28 cellular contexts compared by ENCODE assay signal in genomic region chr16:85588562-85589503, GRCh38.
"Had no signal": no experiment of that assay in that cellular context is flagged by ENCODE, and none has a peak within 500 bp of the region (broad histone marks: within the 10 kb centered on the region; RNA-seq: fewer than 3 reads in every experiment).

No MANE protein-coding gene starts in this region.

- FAIRE-seq: TTC549 had no signal

- ATAC-seq: activated CD8-positive, alpha-beta memory T cell treated with anti-CD3 and anti-CD28 coated beads, Interleukin-2, amount 10 ng/mL, durations not matched to agents 7 days and 5 days; activated CD8-positive, alpha-beta T cell treated with anti-CD3 and anti-CD28 coated beads for 36 hours; activated naive CD4-positive, alpha-beta T cell treated with anti-CD3 and anti-CD28 coated beads, Interleukin-2, amount 50 U/mL, for 72 hours; foreskin keratinocyte; left lung; naive thymus-derived CD8-positive, alpha-beta T cell; right lobe of liver; stimulated activated naive B cell treated with anti-CD40 and anti-IgM and Interleukin-4, amounts not matched to agents 10 μg/mL and 1 μg/mL and 100 μg/mL, for 72 hours had no signal

- H3K4me3 ChIP-seq: hepatocyte, left lung, lung, right lobe of liver, smooth muscle cell, testis had no signal

- H3K4me3 Mint-ChIP-seq: activated CD4-positive, alpha-beta T cell treated with anti-CD3 and anti-CD28 coated beads, Interleukin-2, amount 10 ng/mL, durations not matched to agents 7 days and 5 days; activated CD8-positive, alpha-beta memory T cell treated with anti-CD3 and anti-CD28 coated beads, Interleukin-2, amount 10 ng/mL, durations not matched to agents 7 days and 5 days; activated CD8-positive, alpha-beta T cell treated with anti-CD3 and anti-CD28 coated beads for 36 hours; naive thymus-derived CD8-positive, alpha-beta T cell; stimulated activated naive B cell treated with anti-CD40 and anti-IgM and Interleukin-4, amounts not matched to agents 10 μg/mL and 1 μg/mL and 100 μg/mL, for 72 hours; T-helper 2 cell treated with Interferon-gamma antibody and Interleukin-4, amounts not matched to agents 5 μg/mL and 100 μg/mL, for 36 hours; type B pancreatic cell had no signal

- H3K4me1 ChIP-seq: foreskin keratinocyte, right lobe of liver had no signal

- H3K27ac ChIP-seq: brain microvascular endothelial cell, foreskin keratinocyte, hepatocyte, left lung, right lobe of liver, testis, WERI-Rb-1 had no signal

- H3K9me3 ChIP-seq: left lung, right lobe of liver, testis had no signal

- H3K4me1 Mint-ChIP-seq: activated CD4-positive, alpha-beta T cell treated with anti-CD3 and anti-CD28 coated beads, Interleukin-2, amount 10 ng/mL, durations not matched to agents 7 days and 5 days had no signal

- H3K9me3 Mint-ChIP-seq: activated CD4-positive, alpha-beta T cell treated with anti-CD3 and anti-CD28 coated beads, Interleukin-2, amount 10 ng/mL, durations not matched to agents 7 days and 5 days; activated CD8-positive, alpha-beta T cell treated with anti-CD3 and anti-CD28 coated beads for 36 hours; activated naive CD4-positive, alpha-beta T cell treated with anti-CD3 and anti-CD28 coated beads, Interleukin-2, amount 50 U/mL, for 72 hours; naive thymus-derived CD8-positive, alpha-beta T cell; stimulated activated naive B cell treated with anti-CD40 and anti-IgM and Interleukin-4, amounts not matched to agents 10 μg/mL and 1 μg/mL and 100 μg/mL, for 72 hours; T-helper 2 cell treated with Interferon-gamma antibody and Interleukin-4, amounts not matched to agents 5 μg/mL and 100 μg/mL, for 36 hours; type B pancreatic cell had no signal

- H3K36me3 ChIP-seq: brain microvascular endothelial cell, left lung, right lobe of liver had no signal

- H3K27ac Mint-ChIP-seq: activated CD4-positive, alpha-beta T cell treated with anti-CD3 and anti-CD28 coated beads, Interleukin-2, amount 10 ng/mL, durations not matched to agents 7 days and 5 days; activated CD8-positive, alpha-beta memory T cell treated with anti-CD3 and anti-CD28 coated beads, Interleukin-2, amount 10 ng/mL, durations not matched to agents 7 days and 5 days; activated CD8-positive, alpha-beta T cell treated with anti-CD3 and anti-CD28 coated beads for 36 hours; activated naive CD4-positive, alpha-beta T cell treated with anti-CD3 and anti-CD28 coated beads, Interleukin-2, amount 50 U/mL, for 72 hours; stimulated activated naive B cell treated with anti-CD40 and anti-IgM and Interleukin-4, amounts not matched to agents 10 μg/mL and 1 μg/mL and 100 μg/mL, for 72 hours; T-helper 2 cell treated with Interferon-gamma antibody and Interleukin-4, amounts not matched to agents 5 μg/mL and 100 μg/mL, for 36 hours; type B pancreatic cell had no signal

- H3K4me2 ChIP-seq: hepatocyte, smooth muscle cell had no signal

- H3K27me3 Mint-ChIP-seq: activated CD4-positive, alpha-beta T cell treated with anti-CD3 and anti-CD28 coated beads, Interleukin-2, amount 10 ng/mL, durations not matched to agents 7 days and 5 days; activated CD8-positive, alpha-beta memory T cell treated with anti-CD3 and anti-CD28 coated beads, Interleukin-2, amount 10 ng/mL, durations not matched to agents 7 days and 5 days; activated CD8-positive, alpha-beta T cell treated with anti-CD3 and anti-CD28 coated beads for 36 hours; naive thymus-derived CD8-positive, alpha-beta T cell; stimulated activated naive B cell treated with anti-CD40 and anti-IgM and Interleukin-4, amounts not matched to agents 10 μg/mL and 1 μg/mL and 100 μg/mL, for 72 hours had no signal

- H3K36me3 Mint-ChIP-seq: activated CD8-positive, alpha-beta memory T cell treated with anti-CD3 and anti-CD28 coated beads, Interleukin-2, amount 10 ng/mL, durations not matched to agents 7 days and 5 days; activated naive CD4-positive, alpha-beta T cell treated with anti-CD3 and anti-CD28 coated beads, Interleukin-2, amount 50 U/mL, for 72 hours; stimulated activated naive B cell treated with anti-CD40 and anti-IgM and Interleukin-4, amounts not matched to agents 10 μg/mL and 1 μg/mL and 100 μg/mL, for 72 hours; type B pancreatic cell had no signal

- DNase-seq: activated CD4-positive, alpha-beta T cell treated with anti-CD3 and anti-CD28 coated beads, Interleukin-2, amount 10 ng/mL, durations not matched to agents 7 days and 5 days; activated CD4-positive, CD25-positive, alpha-beta regulatory T cell treated with anti-CD3 and anti-CD28 coated beads, Interleukin-2, amount 50 U/mL, for 72 hours; activated CD8-positive, alpha-beta memory T cell treated with anti-CD3 and anti-CD28 coated beads, Interleukin-2, amount 10 ng/mL, durations not matched to agents 7 days and 5 days; activated CD8-positive, alpha-beta T cell treated with anti-CD3 and anti-CD28 coated beads for 36 hours; activated T-cell treated with anti-CD3 and anti-CD28 coated beads, Interleukin-2, amount 50 U/mL, for 1 hour; aorta; brain microvascular endothelial cell; central memory CD4-positive, alpha-beta T cell; dermis blood vessel endothelial cell; effector CD8-positive, alpha-beta T cell; foreskin keratinocyte; kidney glomerular epithelial cell; left lung; naive thymus-derived CD8-positive, alpha-beta T cell; nucleus accumbens; right lobe of liver; stimulated activated CD4-positive, alpha-beta T cell treated with anti-CD3 and anti-CD28 coated beads, Interleukin-15, amount 100 ng/mL, for 24 hours; stimulated activated CD8-positive, alpha-beta memory T cell treated with anti-CD3 and anti-CD28 coated beads, Interleukin-4, amount 100 ng/mL, for 48 hours; stimulated activated naive B cell treated with anti-CD40 and anti-IgM and Interleukin-4, amounts not matched to agents 10 μg/mL and 1 μg/mL and 100 μg/mL, for 72 hours; testis; WERI-Rb-1 had no signal

- H3K27me3 ChIP-seq: brain microvascular endothelial cell, foreskin keratinocyte, hepatocyte, left lung, right lobe of liver, testis had no signal

- H2AFZ ChIP-seq: hepatocyte had no signal
